ENCODE assay signal across 17 cellular contexts in the genomic region with DNA sequence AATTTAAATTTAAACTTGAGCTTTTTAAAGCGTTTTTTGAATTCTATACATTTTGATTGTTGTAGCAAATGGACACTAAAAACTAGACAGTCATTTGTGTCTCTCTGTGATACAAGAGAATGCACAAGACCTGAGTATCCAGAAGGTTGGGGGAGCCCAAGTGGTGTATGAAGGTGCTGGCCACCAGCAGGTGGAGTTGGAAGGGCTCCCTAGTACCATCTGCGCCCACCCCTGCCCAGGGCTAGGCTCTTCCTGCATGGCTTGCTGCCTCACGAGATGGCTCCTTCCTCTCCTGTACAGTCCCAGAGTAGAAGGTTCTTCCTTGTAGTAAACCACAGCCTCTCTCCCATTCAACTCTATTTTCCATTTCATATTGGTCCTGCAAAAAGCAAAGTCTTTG. TPM values are rescaled to one million over a fixed set of nuclear protein-coding genes. Genes with fewer than 3 reads are reported as not detected.
DNase-seq lines count a peak whose midpoint lies in the region; ATAC-seq, FAIRE-seq and TF ChIP-seq lines count a peak whose summit lies in the region.
"Had no signal": no experiment of that assay in that cellular context is flagged by ENCODE, and none has a peak within 500 bp of the region (broad histone marks: within the 10 kb centered on the region; RNA-seq: fewer than 3 reads in every experiment).

No MANE protein-coding gene starts in this region.

- TF ChIP-seq CTCF in A549 (IDR thresholded peaks at IDR 0.05) (no peak; the same call in 2 of the 3 replicates), H9 (conservative IDR thresholded peaks at IDR 0.05) (0 out of 3 replicates have a peak, but pooled peaks have one; percentile 16), PC-3 (conservative IDR thresholded peaks at IDR 0.05; ENCODE audit: low read depth, low read length) (peak; percentile 23; the same call in 1 of the 2 replicates), kidney (IDR thresholded peaks at IDR 0.05; ENCODE audit: borderline replicate concordance, extremely low read depth, insufficient read depth) (no peak)

- no peak overlapping the region for H3K27ac Mint-ChIP-seq in H9
- peak overlapping the region; percentile 68 for H3K27ac Mint-ChIP-seq in dendritic cell treated with granulocyte-macrophage colony-stimulating factor and Interleukin-4, amounts not matched to agents 40 ng/mL and 50 ng/mL, for 4 days
- H3K27ac Mint-ChIP-seq: B cell, GM23338 had no signal

- H4K5ac ChIP-seq in H9 (ENCODE audit: insufficient read length, low read depth, low read length): no peak overlapping the region

- no peak overlapping the region for H3K27ac ChIP-seq in A549
- H3K27ac ChIP-seq in H9 (ENCODE audit: insufficient read length, low read depth, low read length): no peak overlapping the region
- H3K27ac ChIP-seq in PC-3 (ENCODE audit: low read length): no peak overlapping the region
- no peak overlapping the region for H3K27ac ChIP-seq in kidney (ENCODE audit: low read depth in 2 of 2, low read length in 2 of 2)

- H3K36me3 Mint-ChIP-seq in H9 (ENCODE audit: insufficient read depth in 1 of 3, low read depth in 3 of 3): peaks cover 25 to 58% (median 46%) of the 10 kb centered on the region in 3 experiments; a peak in 6 of 7 replicates
- peaks cover 80% of the 10 kb centered on the region for H3K36me3 Mint-ChIP-seq in dendritic cell treated with granulocyte-macrophage colony-stimulating factor and Interleukin-4, amounts not matched to agents 40 ng/mL and 50 ng/mL, for 4 days (ENCODE audit: low read depth)

- no peak overlapping the region for H3K14ac ChIP-seq in H9 (ENCODE audit: insufficient read depth, low read length)

- no peak overlapping the region for H4K8ac ChIP-seq in H9 (replicated peaks; ENCODE audit: insufficient read length, low read depth, low read length)

- no peak overlapping the region for H2BK120ac ChIP-seq in H9 (ENCODE audit: low read depth, low read length, poor library complexity, severe bottlenecking)

- no peak for TF ChIP-seq EP300 in A549 (IDR thresholded peaks at IDR 0.05)

- H2BK12ac ChIP-seq in H9 (ENCODE audit: insufficient read length, low read depth, low read length): no peak overlapping the region

- TF ChIP-seq RAD21 in A549 (conservative IDR thresholded peaks at IDR 0.05 in 1 of 2, IDR thresholded peaks at IDR 0.05 in 1 of 2): no peak

- no peaks in the 10 kb centered on the region for H3K23me2 ChIP-seq in H9 (ENCODE audit: insufficient read length, low read depth, low read length, poor library complexity, severe bottlenecking)

- H3K9me2 ChIP-seq in PC-3 (replicated peaks; ENCODE audit: low read length): no peaks in the 10 kb centered on the region

- H4K91ac ChIP-seq in H9 (ENCODE audit: insufficient read length, low read depth, low read length): no peak overlapping the region

- H3K79me1 ChIP-seq in H9 (ENCODE audit: insufficient read depth, low read depth, low read length, poor library complexity, severe bottlenecking): no peaks in the 10 kb centered on the region

- no TSS peak for BruUV-seq in PC-3 (replicated peaks; lab: Mats Ljungman, UMichigan)

- peaks cover 9% of the 10 kb centered on the region; the same call in 1 of the 2 replicates for H3K36me3 ChIP-seq in PC-3 (ENCODE audit: low read depth, low read length)
- H3K36me3 ChIP-seq in kidney (ENCODE audit: control insufficient read depth in 1 of 2, insufficient read depth in 2 of 2, low read length in 2 of 2): peaks cover 25 to 34% of the 10 kb centered on the region in 2 donors

- H3K27me3 Mint-ChIP-seq in H9 (ENCODE audit: low read depth): no peaks in the 10 kb centered on the region
- H3K27me3 Mint-ChIP-seq in dendritic cell treated with granulocyte-macrophage colony-stimulating factor and Interleukin-4, amounts not matched to agents 40 ng/mL and 50 ng/mL, for 4 days: no peaks in the 10 kb centered on the region
- H3K27me3 Mint-ChIP-seq: B cell; CD4-positive, alpha-beta memory T cell had no signal

- DNase-seq in A549 (ENCODE audit: low read depth in 1 of 2, low spot score in 1 of 2) (no peak), H9 (no peak), PC-3 (no peak), kidney (no peak)
- DNase-seq: C1 segment of cervical spinal cord; CD4-positive, alpha-beta memory T cell; COR-L47; DMS153; DND-41; GDM1; H7 had no signal

- H3T11ph ChIP-seq in H9 (ENCODE audit: low read length): no peak overlapping the region

- no peak overlapping the region for H2AFZ ChIP-seq in H9 (ENCODE audit: low read length)
- H2AFZ ChIP-seq in PC-3 (ENCODE audit: low read length): no peak overlapping the region
- H2AFZ ChIP-seq: GM23338 had no signal

- H3K4me1 Mint-ChIP-seq in H9: no peaks in the 10 kb centered on the region
- H3K4me1 Mint-ChIP-seq in dendritic cell treated with granulocyte-macrophage colony-stimulating factor and Interleukin-4, amounts not matched to agents 40 ng/mL and 50 ng/mL, for 4 days (ENCODE audit: low read depth): peaks cover 14% of the 10 kb centered on the region
- H3K4me1 Mint-ChIP-seq: B cell; CD4-positive, alpha-beta memory T cell; GM23338 had no signal

- no peak for TF ChIP-seq POLR2A in A549 (IDR thresholded peaks at IDR 0.05; ENCODE audit: low read length)

- intact Hi-C loops in PC-3 (cut with micrococcal nuclease): no loop called here
- intact Hi-C loops in dendritic cell treated with granulocyte-macrophage colony-stimulating factor and Interleukin-4, amounts not matched to agents 40 ng/mL and 50 ng/mL, for 4 days (cut with micrococcal nuclease): no loop called here
- intact Hi-C loops in kidney (cut with DNase I): no loop called here

- H3K4me3 Mint-ChIP-seq in H9: no peak overlapping the region
- no peak overlapping the region for H3K4me3 Mint-ChIP-seq in dendritic cell treated with granulocyte-macrophage colony-stimulating factor and Interleukin-4, amounts not matched to agents 40 ng/mL and 50 ng/mL, for 4 days
- H3K4me3 Mint-ChIP-seq: B cell; CD4-positive, alpha-beta memory T cell; GM23338 had no signal

- H3K9ac ChIP-seq in H9 (ENCODE audit: extremely low read depth, insufficient read length, low read length) (no peak overlapping the region), PC-3 (ENCODE audit: low read length) (no peak overlapping the region), kidney (ENCODE audit: low read length in 2 of 2) (no peak overlapping the region)

- FAIRE-seq in A549 (lab: Jason Lieb, UNC) (no peak), kidney (lab: Jason Lieb, UNC) (no peak)
- FAIRE-seq: D721Med had no signal

- H3K79me2 ChIP-seq in H9 (ENCODE audit: insufficient read depth, low read length): no peaks in the 10 kb centered on the region
- H3K79me2 ChIP-seq in PC-3 (ENCODE audit: low read length): no peaks in the 10 kb centered on the region

- no peaks in the 10 kb centered on the region for H3F3A ChIP-seq in PC-3 (ENCODE audit: low read length, unreplicated experiment)

- POLR2A ChIA-PET in A549 (lab: Yijun Ruan, JAX) (no interaction called here), PC-3 (lab: Charles Lee; ENCODE audit: unreplicated experiment) (no interaction called here)

- H3K23ac ChIP-seq in H9 (ENCODE audit: insufficient read length, low read depth, low read length): no peak overlapping the region

- H2BK5ac ChIP-seq in H9 (ENCODE audit: insufficient read length, low read length): no peak overlapping the region

- H3K18ac ChIP-seq in H9 (ENCODE audit: insufficient read length, low read depth, low read length): no peak overlapping the region

- H2BK15ac ChIP-seq in H9 (ENCODE audit: low read depth, low read length): no peak overlapping the region

- no peak overlapping the region for H2BK20ac ChIP-seq in H9 (ENCODE audit: low read depth, low read length, poor library complexity, severe bottlenecking)

- no peak overlapping the region for H2AK5ac ChIP-seq in H9 (ENCODE audit: insufficient read length, low read length)

- H3K4me1 ChIP-seq in A549 (no peaks in the 10 kb centered on the region), H9 (ENCODE audit: insufficient read depth, low read length) (no peaks in the 10 kb centered on the region), PC-3 (ENCODE audit: insufficient read depth, low read length) (no peaks in the 10 kb centered on the region), kidney (ENCODE audit: control insufficient read depth in 1 of 2, insufficient read depth in 1 of 2, low read depth in 1 of 2, low read length in 2 of 2) (no peaks in the 10 kb centered on the region)

- H3K27me3 ChIP-seq in H9 (ENCODE audit: insufficient read depth, low read length) (no peaks in the 10 kb centered on the region), PC-3 (ENCODE audit: low read length) (no peaks in the 10 kb centered on the region)

- CTCF ChIA-PET in A549 (lab: Yijun Ruan, JAX) (interaction anchor here (0.9 to 1.5 kb wide), 2 partner anchors 86 to 165 kb away, joined by 3 to 4 read pairs; no protein-coding TSS in a partner anchor), PC-3 (lab: Charles Lee) (no interaction called here)

- no peaks in the 10 kb centered on the region for H3K9me3 Mint-ChIP-seq in H9
- H3K9me3 Mint-ChIP-seq in dendritic cell treated with granulocyte-macrophage colony-stimulating factor and Interleukin-4, amounts not matched to agents 40 ng/mL and 50 ng/mL, for 4 days: no peaks in the 10 kb centered on the region
- H3K9me3 Mint-ChIP-seq: CD4-positive, alpha-beta memory T cell; GM23338 had no signal

- H3K4me2 ChIP-seq in A549: no peak overlapping the region
- H3K4me2 ChIP-seq in H9 (ENCODE audit: insufficient read depth, insufficient read length, low read length): no peak overlapping the region
- H3K4me2 ChIP-seq in PC-3 (ENCODE audit: low read length): no peak overlapping the region
- H3K4me2 ChIP-seq: GM23338 had no signal

- ATAC-seq in A549: peak; percentile 54 to 72; a peak in 4 of 6 replicates
- ATAC-seq in PC-3: no peak
- ATAC-seq in GM19395 (IDR thresholded peaks at IDR 0.05; ENCODE audit: unreplicated experiment): no peak
- ATAC-seq in GM18519 (IDR thresholded peaks at IDR 0.05; ENCODE audit: low FRiP score, unreplicated experiment): no peak
- ATAC-seq: GM23338 had no signal

- H4K20me1 ChIP-seq in H9 (ENCODE audit: control insufficient read depth, insufficient read depth, insufficient read length) (no peaks in the 10 kb centered on the region), PC-3 (ENCODE audit: low read length) (no peaks in the 10 kb centered on the region)

- H3K4ac ChIP-seq in H9 (ENCODE audit: low read depth, low read length): no peak overlapping the region

- H3K9me3 ChIP-seq in A549 (no peaks in the 10 kb centered on the region), H9 (ENCODE audit: control insufficient read depth, low read depth, low read length) (no peaks in the 10 kb centered on the region), PC-3 (ENCODE audit: low read length) (no peaks in the 10 kb centered on the region), kidney (ENCODE audit: control insufficient read depth in 1 of 2, low read length in 2 of 2) (no peaks in the 10 kb centered on the region)

- no peak overlapping the region for H3K56ac ChIP-seq in H9 (ENCODE audit: insufficient read length, low read depth, low read length)

- 96% methylated on average over 3 of the region's 3 CpGs for WGBS in A549 (ENCODE audit: missing lambda C conversion rate)
- WGBS in H9 (ENCODE audit: extremely low coverage, insufficient read length, low lambda C conversion rate): no CpG with 5 or more reads among the region's 3 CpGs

- no peak overlapping the region for H3K4me3 ChIP-seq in A549
- no peak overlapping the region for H3K4me3 ChIP-seq in PC-3 (ENCODE audit: low read length)
- no peak overlapping the region for H3K4me3 ChIP-seq in kidney (ENCODE audit: low read length in 2 of 2)
- H3K4me3 ChIP-seq: GM23338 had no signal

RNA-seq across cellular contexts. Expression of gene GID4, which starts 17.0 kb away (rescaled TPM):
- polyA plus RNA-seq in A549 (2011; rRNA removed) (11.2 and 11.9 TPM in 2 replicates), A549 (2017; fragmentation: RNase III; extraction: RNeasy Plus Mini Kit Qiagen cat#74134 plus additional on column Dnase treatment) (11.4 to 11.6 TPM (median 11.5 TPM) in 3 replicates), kidney (ENCODE audit: insufficient read depth, low read depth, low replicate concordance) (3.4 TPM)
- polyA plus RNA-seq in A549 (2012; cell fraction: cytosol; rRNA removed): 5.4 and 6.3 TPM in 2 replicates
- 3.2 and 4.1 TPM in 2 replicates for polyA plus RNA-seq in A549 (2012; cell fraction: nucleus; rRNA removed)
- polyA minus RNA-seq in A549 (2011; rRNA and poly(A)+ RNA removed): 17.4 and 20.3 TPM in 2 replicates
- total RNA-seq in H9 (2021) (11.4 and 11.9 TPM in 2 replicates), PC-3 (2014; rRNA removed) (7.3 and 9.7 TPM in 2 replicates), kidney (8.7 TPM)

RNA-seq across cellular contexts. Expression of gene ATPAF2, which starts 17.2 kb away (rescaled TPM):
- 20.0 and 22.3 TPM in 2 replicates for polyA plus RNA-seq in A549 (2011; rRNA removed)
- 29.6 and 33.3 TPM in 2 replicates for polyA plus RNA-seq in A549 (2012; cell fraction: cytosol; rRNA removed)
- polyA plus RNA-seq in A549 (2012; cell fraction: nucleus; rRNA removed): 55.7 and 61.1 TPM in 2 replicates
- polyA plus RNA-seq in A549 (2017; fragmentation: RNase III; extraction: RNeasy Plus Mini Kit Qiagen cat#74134 plus additional on column Dnase treatment): 20.7 to 21.4 TPM (median 21.3 TPM) in 3 replicates
- 25.4 and 29.8 TPM in 2 replicates for polyA minus RNA-seq in A549 (2011; rRNA and poly(A)+ RNA removed)
- total RNA-seq in H9 (2021): 20.2 and 21.4 TPM in 2 replicates
- 34.7 and 40.5 TPM in 2 replicates for total RNA-seq in PC-3 (2014; rRNA removed)
- total RNA-seq in kidney: 27.0 TPM
- polyA plus RNA-seq in kidney (ENCODE audit: insufficient read depth, low read depth, low replicate concordance): 52.1 TPM

RNA-seq across cellular contexts. Expression of gene DRG2, which starts 31.5 kb away (rescaled TPM):
- polyA plus RNA-seq in A549 (2011; rRNA removed) (41.9 and 44.6 TPM in 2 replicates), A549 (2017; fragmentation: RNase III; extraction: RNeasy Plus Mini Kit Qiagen cat#74134 plus additional on column Dnase treatment) (48.2 to 51.9 TPM (median 48.3 TPM) in 3 replicates), kidney (ENCODE audit: insufficient read depth, low read depth, low replicate concordance) (49.3 TPM)
- polyA plus RNA-seq in A549 (2012; cell fraction: cytosol; rRNA removed): 49.7 and 55.9 TPM in 2 replicates
- polyA plus RNA-seq in A549 (2012; cell fraction: nucleus; rRNA removed): 114 and 125 TPM in 2 replicates
- 73.2 and 77.2 TPM in 2 replicates for polyA minus RNA-seq in A549 (2011; rRNA and poly(A)+ RNA removed)
- total RNA-seq in H9 (2021) (48.5 and 52.0 TPM in 2 replicates), PC-3 (2014; rRNA removed) (84.1 and 102 TPM in 2 replicates), kidney (39.2 TPM)

RNA-seq across cellular contexts. Expression of gene MYO15A, which starts 52.3 kb away (rescaled TPM):
- polyA plus RNA-seq in A549 (2011; rRNA removed): 0.22 and 0.24 TPM in 2 replicates
- 0.21 and 0.26 TPM in 2 replicates for polyA plus RNA-seq in A549 (2012; cell fraction: cytosol; rRNA removed)
- polyA plus RNA-seq in A549 (2012; cell fraction: nucleus; rRNA removed): 0.91 and 1.1 TPM in 2 replicates
- 0.07 to 0.36 TPM (median 0.26 TPM) in 3 replicates for polyA plus RNA-seq in A549 (2017; fragmentation: RNase III; extraction: RNeasy Plus Mini Kit Qiagen cat#74134 plus additional on column Dnase treatment)
- 0.19 and 0.25 TPM in 2 replicates for polyA minus RNA-seq in A549 (2011; rRNA and poly(A)+ RNA removed)
- total RNA-seq in H9 (2021): 2.3 and 2.5 TPM in 2 replicates
- total RNA-seq in PC-3 (2014; rRNA removed): 0.26 TPM in 1 of 2 replicates, not detected in the other
- 1.3 TPM for total RNA-seq in kidney
- polyA plus RNA-seq in kidney (ENCODE audit: insufficient read depth, low read depth, low replicate concordance): 0.80 TPM

Comparison
In these comparisons a context has a peak if more than half of its experiments do, and no peak if none do; other contexts are left out.
1. ATAC-seq: peak in A549 (2 of 2); none in PC-3 (single experiment), GM19395 (single experiment) and GM18519 (single experiment).
2. CTCF ChIP-seq: peak in H9 (single experiment) and PC-3 (single experiment); none in A549 (single experiment) and kidney (single experiment).